Comparison of ENCODE assay signal across 2 cellular contexts in the genomic region with DNA sequence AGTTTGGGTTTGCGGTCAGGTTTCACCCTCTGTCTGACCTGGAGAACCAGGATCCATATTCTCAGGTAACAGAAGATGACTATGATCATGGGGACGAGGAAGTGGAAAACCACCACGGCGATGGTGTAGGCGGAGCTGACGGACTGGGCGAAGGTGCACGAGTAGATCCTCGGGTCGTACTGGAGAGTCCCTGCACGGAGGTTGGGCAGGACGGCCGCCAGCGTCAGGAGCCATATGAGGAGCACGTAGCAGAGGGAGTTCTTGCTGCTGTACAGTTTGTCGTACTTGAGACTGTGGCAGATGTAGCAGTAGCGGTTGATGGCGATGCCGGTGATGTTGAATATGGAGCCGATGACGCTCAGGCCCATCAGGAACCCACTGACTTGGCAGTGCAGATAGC.
TF ChIP-seq lines count a peak whose summit lies in the region.

No MANE protein-coding gene starts in this region.

TF ChIP-seq in SK-N-SH, 30 proteins besides CTCF, POLR2A, EP300 and RAD21 (continued from another document):
- TF ChIP-seq, protein P1, sequence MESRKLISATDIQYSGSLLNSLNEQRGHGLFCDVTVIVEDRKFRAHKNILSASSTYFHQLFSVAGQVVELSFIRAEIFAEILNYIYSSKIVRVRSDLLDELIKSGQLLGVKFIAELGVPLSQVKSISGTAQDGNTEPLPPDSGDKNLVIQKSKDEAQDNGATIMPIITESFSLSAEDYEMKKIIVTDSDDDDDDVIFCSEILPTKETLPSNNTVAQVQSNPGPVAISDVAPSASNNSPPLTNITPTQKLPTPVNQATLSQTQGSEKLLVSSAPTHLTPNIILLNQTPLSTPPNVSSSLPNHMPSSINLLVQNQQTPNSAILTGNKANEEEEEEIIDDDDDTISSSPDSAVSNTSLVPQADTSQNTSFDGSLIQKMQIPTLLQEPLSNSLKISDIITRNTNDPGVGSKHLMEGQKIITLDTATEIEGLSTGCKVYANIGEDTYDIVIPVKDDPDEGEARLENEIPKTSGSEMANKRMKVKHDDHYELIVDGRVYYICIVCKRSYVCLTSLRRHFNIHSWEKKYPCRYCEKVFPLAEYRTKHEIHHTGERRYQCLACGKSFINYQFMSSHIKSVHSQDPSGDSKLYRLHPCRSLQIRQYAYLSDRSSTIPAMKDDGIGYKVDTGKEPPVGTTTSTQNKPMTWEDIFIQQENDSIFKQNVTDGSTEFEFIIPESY (IDR thresholded peaks at IDR 0.05; ENCODE audit: borderline replicate concordance, low read depth) = no peak
- no peak for TF ChIP-seq SMC3 (IDR thresholded peaks at IDR 0.05; ENCODE audit: low read depth, low read length)
- no peak for TF ChIP-seq MEF2A (IDR thresholded peaks at IDR 0.05; ENCODE audit: borderline replicate concordance, low read depth)

TF ChIP-seq in SK-N-SH treated with all-trans-retinoic acid at 6 μM for 48 hours, 23 proteins besides CTCF, POLR2A, EP300 and RAD21 (continued from another document):
- TF ChIP-seq, protein P2, sequence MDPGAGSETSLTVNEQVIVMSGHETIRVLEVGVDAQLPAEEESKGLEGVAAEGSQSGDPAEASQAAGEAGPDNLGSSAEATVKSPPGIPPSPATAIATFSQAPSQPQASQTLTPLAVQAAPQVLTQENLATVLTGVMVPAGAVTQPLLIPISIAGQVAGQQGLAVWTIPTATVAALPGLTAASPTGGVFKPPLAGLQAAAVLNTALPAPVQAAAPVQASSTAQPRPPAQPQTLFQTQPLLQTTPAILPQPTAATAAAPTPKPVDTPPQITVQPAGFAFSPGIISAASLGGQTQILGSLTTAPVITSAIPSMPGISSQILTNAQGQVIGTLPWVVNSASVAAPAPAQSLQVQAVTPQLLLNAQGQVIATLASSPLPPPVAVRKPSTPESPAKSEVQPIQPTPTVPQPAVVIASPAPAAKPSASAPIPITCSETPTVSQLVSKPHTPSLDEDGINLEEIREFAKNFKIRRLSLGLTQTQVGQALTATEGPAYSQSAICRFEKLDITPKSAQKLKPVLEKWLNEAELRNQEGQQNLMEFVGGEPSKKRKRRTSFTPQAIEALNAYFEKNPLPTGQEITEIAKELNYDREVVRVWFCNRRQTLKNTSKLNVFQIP (CRISPR knock-in tag; IDR thresholded peaks at IDR 0.05; ENCODE audit: borderline replicate concordance, low read depth) = no peak
- TF ChIP-seq TOX (CRISPR knock-in tag; IDR thresholded peaks at IDR 0.05; ENCODE audit: borderline replicate concordance) = no peak
- TF ChIP-seq ZFP3 (CRISPR knock-in tag; IDR thresholded peaks at IDR 0.05) = no peak
